ENCODE assay signal across 9 cellular contexts in the genomic region with DNA sequence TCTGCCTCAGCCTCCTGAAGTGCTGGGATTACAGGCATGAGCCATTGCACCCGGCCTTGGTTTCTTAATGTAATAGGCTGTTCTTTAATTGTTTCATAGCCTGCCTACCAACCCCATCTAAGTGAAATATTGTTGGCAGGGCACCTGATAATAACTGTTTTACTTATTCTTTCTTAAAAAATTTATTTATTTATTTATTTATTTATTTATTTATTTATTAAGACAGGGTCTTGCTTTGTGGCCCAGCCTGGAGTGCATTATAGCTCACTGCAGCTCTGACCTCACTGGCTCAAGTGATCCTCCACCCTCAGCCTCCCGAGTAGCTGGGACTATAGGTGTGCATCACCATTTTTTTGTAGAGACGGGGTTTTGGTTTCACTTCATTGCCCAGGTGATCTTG.
"Had no signal": no experiment of that assay in that cellular context is flagged by ENCODE, and none has a peak within 500 bp of the region (broad histone marks: within the 10 kb centered on the region; RNA-seq: fewer than 3 reads in every experiment).

No MANE protein-coding gene starts in this region.

- H3K9me3 ChIP-seq: HAP-1 had no signal

- H3K36me3 ChIP-seq: HAP-1 had no signal

- DNase-seq: GM23248, GOT3, H7, H9, HCEC 1CT, HFFc6 had no signal

- H3K4me2 ChIP-seq: GM23338 had no signal

- ATAC-seq: HCT116 had no signal

- H3K4me3 ChIP-seq: GM23248, GM23338, HAP-1 had no signal

- H3K27ac ChIP-seq: GM23248 had no signal
